ENCODE assay signal across 20 cellular contexts in the genomic region with DNA sequence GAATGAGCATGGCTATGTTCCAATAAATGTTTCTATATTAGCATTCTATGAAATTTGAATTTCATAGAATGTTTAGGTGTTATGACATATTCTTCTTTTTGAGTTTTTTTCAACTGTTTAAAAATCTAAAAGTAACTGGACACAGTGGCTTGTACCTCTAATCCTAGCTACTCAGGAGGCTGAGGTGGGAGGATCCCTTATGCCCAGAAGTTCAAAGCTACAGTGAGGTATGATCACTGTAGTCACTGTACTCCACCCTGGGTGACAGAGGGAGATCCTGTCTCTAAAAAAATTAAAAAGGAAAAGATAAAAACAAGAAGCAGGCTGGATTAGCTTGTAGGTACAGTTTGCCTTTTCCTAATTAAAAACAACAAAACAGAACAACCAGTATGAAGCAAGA.
DNase-seq lines count a peak whose midpoint lies in the region; ATAC-seq and TF ChIP-seq lines count a peak whose summit lies in the region.
"Had no signal": no experiment of that assay in that cellular context is flagged by ENCODE, and none has a peak within 500 bp of the region (broad histone marks: within the 10 kb centered on the region; RNA-seq: fewer than 3 reads in every experiment).

No MANE protein-coding gene starts in this region.

- no peak for TF ChIP-seq POLR2A in erythroblast (IDR thresholded peaks at IDR 0.05; ENCODE audit: low read length)

- H2AFZ ChIP-seq in SK-N-SH (ENCODE audit: low read depth), result no peak overlapping the region

- H3K4me1 ChIP-seq in SK-N-SH (ENCODE audit: control insufficient read depth in 1 of 2, insufficient read depth in 2 of 2, low read depth in 1 of 2, low read length in 1 of 2) (peaks cover 7 to 31% of the 10 kb centered on the region in 2 experiments; a peak in 3 of 4 replicates), lower lobe of right lung (peaks cover 7% of the 10 kb centered on the region)
- H3K4me1 ChIP-seq in CD8-positive, alpha-beta T cell (ENCODE audit: insufficient read depth, low read length), result peaks cover 42% of the 10 kb centered on the region
- H3K4me1 ChIP-seq: breast epithelium had no signal

- H3K36me3 ChIP-seq in SK-N-SH (replicated peaks in 1 of 2; ENCODE audit: control insufficient read depth in 1 of 2, insufficient read depth in 2 of 2, low read length in 1 of 2), result peaks cover 0 to 15% of the 10 kb centered on the region in 2 experiments
- H3K36me3 ChIP-seq in CD8-positive, alpha-beta T cell (ENCODE audit: insufficient read depth, low read length), result no peaks in the 10 kb centered on the region
- no peaks in the 10 kb centered on the region for H3K36me3 ChIP-seq in SK-N-MC (ENCODE audit: insufficient read depth, low read length)
- no peaks in the 10 kb centered on the region for H3K36me3 ChIP-seq in lower lobe of right lung
- H3K36me3 ChIP-seq: adrenal gland, breast epithelium had no signal

- H3K4me2 ChIP-seq in SK-N-SH, result no peak overlapping the region

- DNase-seq in SK-N-SH (no peak), SK-N-MC (ENCODE audit: low read depth, low spot score) (no peak), erythroblast (lab: John Stamatoyannopoulos, UW) (peak; percentile 17 to 46), lower lobe of right lung (no peak)
- DNase-seq in CD8-positive, alpha-beta T cell, result no peak
- DNase-seq in activated CD8-positive, alpha-beta memory T cell treated with anti-CD3 and anti-CD28 coated beads, Interleukin-2, amount 10 ng/mL, durations not matched to agents 7 days and 5 days, result no peak
- no peak for DNase-seq in stimulated activated CD4-positive, alpha-beta T cell treated with anti-CD3 and anti-CD28 coated beads, Interleukin-2, amount 100 ng/mL, for 48 hours
- DNase-seq: activated B cell treated with CpG ODN at 0.5 μM for 24 hours; activated CD8-positive, alpha-beta memory T cell treated with anti-CD3 and anti-CD28 coated beads for 24 hours; adrenal gland; Calu3; head of caudate nucleus; NCI-H1417; NCI-H2171; NCI-H524 treated with DMSO at 0.1 percent for 48 hours had no signal

- H3K79me2 ChIP-seq in SK-N-SH (ENCODE audit: insufficient read depth), result peaks cover 99% of the 10 kb centered on the region

- intact Hi-C loops in CD8-positive, alpha-beta T cell (cut with DNase I, micrococcal nuclease), result loop anchor here in 1 of 2 experiments (2.0 to 5.0 kb wide), 2 partner anchors 25 to 294 kb away; a partner anchor contains a TSS
- intact Hi-C loops in lower lobe of right lung (cut with DNase I), result no loop called here

- H3K9me3 ChIP-seq in SK-N-SH, result no peaks in the 10 kb centered on the region
- no peaks in the 10 kb centered on the region for H3K9me3 ChIP-seq in CD8-positive, alpha-beta T cell (ENCODE audit: low read length)
- no peaks in the 10 kb centered on the region for H3K9me3 ChIP-seq in SK-N-MC (ENCODE audit: low read depth, low read length)
- no peaks in the 10 kb centered on the region for H3K9me3 ChIP-seq in lower lobe of right lung
- H3K9me3 ChIP-seq: adrenal gland, breast epithelium had no signal

- CTCF ChIA-PET in SK-N-SH (lab: Yijun Ruan, JAX), result interaction anchor here (0.8 to 1.5 kb wide), 4 partner anchors 11 to 401 kb away, joined by 3 to 5 read pairs (median 4); no protein-coding TSS in a partner anchor
- CTCF ChIA-PET in CD8-positive, alpha-beta T cell (lab: Charles Lee), result no interaction called here
- CTCF ChIA-PET in activated CD8-positive, alpha-beta memory T cell treated with anti-CD3 and anti-CD28 coated beads, Interleukin-2, amount 10 ng/mL, durations not matched to agents 7 days and 5 days (lab: Charles Lee), result interaction anchor here (1.0 to 1.6 kb wide), 3 partner anchors 8 to 41 kb away, joined by 3 to 4 read pairs (median 3); no protein-coding TSS in a partner anchor

- H3K9ac ChIP-seq in SK-N-SH (no peak overlapping the region), SK-N-MC (ENCODE audit: insufficient read length) (no peak overlapping the region)

- H3K27me3 ChIP-seq in SK-N-SH (ENCODE audit: insufficient read depth), result no peaks in the 10 kb centered on the region
- H3K27me3 ChIP-seq in CD8-positive, alpha-beta T cell (ENCODE audit: insufficient read depth, low read length), result no peaks in the 10 kb centered on the region
- no peaks in the 10 kb centered on the region for H3K27me3 ChIP-seq in lower lobe of right lung (ENCODE audit: low read depth)
- H3K27me3 ChIP-seq: adrenal gland, breast epithelium had no signal

- H3K9me3 Mint-ChIP-seq in CD8-positive, alpha-beta T cell, result no peaks in the 10 kb centered on the region
- H3K9me3 Mint-ChIP-seq in activated CD8-positive, alpha-beta memory T cell treated with anti-CD3 and anti-CD28 coated beads, Interleukin-2, amount 10 ng/mL, durations not matched to agents 7 days and 5 days (ENCODE audit: low read depth), result no peaks in the 10 kb centered on the region
- H3K9me3 Mint-ChIP-seq: activated B cell treated with CpG ODN at 0.5 μM for 24 hours had no signal

- H3K4me1 Mint-ChIP-seq in CD8-positive, alpha-beta T cell (ENCODE audit: low read depth), result peaks cover 71% of the 10 kb centered on the region
- peaks cover 47% of the 10 kb centered on the region for H3K4me1 Mint-ChIP-seq in activated CD8-positive, alpha-beta memory T cell treated with anti-CD3 and anti-CD28 coated beads, Interleukin-2, amount 10 ng/mL, durations not matched to agents 7 days and 5 days

- POLR2A ChIA-PET in SK-N-SH (lab: Yijun Ruan, JAX), result no interaction called here
- POLR2A ChIA-PET in CD8-positive, alpha-beta T cell (lab: Charles Lee), result interaction anchor here (0.7 to 1.4 kb wide), 2 partner anchors 34 to 41 kb away, joined by 3 read pairs; no protein-coding TSS in a partner anchor

- peaks cover 5% of the 10 kb centered on the region for H3K36me3 Mint-ChIP-seq in CD8-positive, alpha-beta T cell
- H3K36me3 Mint-ChIP-seq in activated CD8-positive, alpha-beta memory T cell treated with anti-CD3 and anti-CD28 coated beads, Interleukin-2, amount 10 ng/mL, durations not matched to agents 7 days and 5 days, result peaks cover 12% of the 10 kb centered on the region

- H3K4me3 ChIP-seq in SK-N-SH (ENCODE audit: low read depth in 2 of 2, low read length in 1 of 2) (no peak overlapping the region), SK-N-MC (no peak overlapping the region), lower lobe of right lung (no peak overlapping the region)
- no peak overlapping the region for H3K4me3 ChIP-seq in CD8-positive, alpha-beta T cell (ENCODE audit: low read depth, low read length)
- H3K4me3 ChIP-seq: adrenal gland, breast epithelium had no signal

- ATAC-seq in SK-N-SH treated with all-trans-retinoic acid at 6 μM for 48 hours, result peak; percentile 38; the same call in 1 of the 3 replicates
- ATAC-seq in CD8-positive, alpha-beta T cell, result no peak
- no peak for ATAC-seq in lower lobe of right lung
- ATAC-seq in activated CD8-positive, alpha-beta memory T cell treated with anti-CD3 and anti-CD28 coated beads, Interleukin-2, amount 10 ng/mL, durations not matched to agents 7 days and 5 days, result no peak
- ATAC-seq: left lobe of liver, Right ventricle myocardium inferior had no signal

- TF ChIP-seq EP300 in SK-N-SH (IDR thresholded peaks at IDR 0.05; ENCODE audit: borderline replicate concordance in 1 of 2, low read depth in 1 of 2, low read length in 1 of 2), result no peak

- peak overlapping the region; percentile 88 for H3K27ac Mint-ChIP-seq in CD8-positive, alpha-beta T cell
- H3K27ac Mint-ChIP-seq in activated CD8-positive, alpha-beta memory T cell treated with anti-CD3 and anti-CD28 coated beads, Interleukin-2, amount 10 ng/mL, durations not matched to agents 7 days and 5 days, result no peak overlapping the region

- no peak overlapping the region for H3K4me3 Mint-ChIP-seq in CD8-positive, alpha-beta T cell
- H3K4me3 Mint-ChIP-seq in activated CD8-positive, alpha-beta memory T cell treated with anti-CD3 and anti-CD28 coated beads, Interleukin-2, amount 10 ng/mL, durations not matched to agents 7 days and 5 days, result no peak overlapping the region

- H3F3A ChIP-seq in SK-N-SH (replicated peaks; ENCODE audit: insufficient read depth), result peaks cover 15% of the 10 kb centered on the region

- no peaks in the 10 kb centered on the region for H3K9me2 ChIP-seq in SK-N-SH

- H3K27me3 Mint-ChIP-seq in CD8-positive, alpha-beta T cell (ENCODE audit: low read depth), result no peaks in the 10 kb centered on the region
- no peaks in the 10 kb centered on the region for H3K27me3 Mint-ChIP-seq in activated CD8-positive, alpha-beta memory T cell treated with anti-CD3 and anti-CD28 coated beads, Interleukin-2, amount 10 ng/mL, durations not matched to agents 7 days and 5 days
- H3K27me3 Mint-ChIP-seq: activated B cell treated with CpG ODN at 0.5 μM for 24 hours had no signal

- TF ChIP-seq RAD21 in SK-N-SH (IDR thresholded peaks at IDR 0.05; ENCODE audit: low read length), result no peak

- peak overlapping the region in 1 of 2 experiments; percentile 33; a peak in 2 of 4 replicates for H3K27ac ChIP-seq in SK-N-SH (ENCODE audit: low read depth in 2 of 2, low read length in 1 of 2)
- H3K27ac ChIP-seq in CD8-positive, alpha-beta T cell (ENCODE audit: low read depth, low read length), result no peak overlapping the region
- H3K27ac ChIP-seq in SK-N-MC, result peak overlapping the region; percentile 19; the same call in 1 of the 2 replicates
- no peak overlapping the region for H3K27ac ChIP-seq in lower lobe of right lung
- H3K27ac ChIP-seq: 22Rv1, adrenal gland, breast epithelium had no signal

- no peak for TF ChIP-seq CTCF in SK-N-SH (IDR thresholded peaks at IDR 0.05)
- TF ChIP-seq CTCF in CD8-positive, alpha-beta T cell (IDR thresholded peaks at IDR 0.05), result no peak
- no peak for TF ChIP-seq CTCF in lower lobe of right lung (IDR thresholded peaks at IDR 0.05)

- H4K20me1 ChIP-seq in SK-N-SH (ENCODE audit: insufficient read depth), result peaks cover 87% of the 10 kb centered on the region

TF ChIP-seq in SK-N-SH treated with all-trans-retinoic acid at 6 μM for 48 hours, 23 proteins besides CTCF, POLR2A, EP300 and RAD21:
- TF ChIP-seq ZC3H10 (CRISPR knock-in tag; IDR thresholded peaks at IDR 0.05) (no peak), BACH2 (CRISPR knock-in tag; IDR thresholded peaks at IDR 0.05; ENCODE audit: borderline replicate concordance) (no peak)
TF ChIP-seq in SK-N-SH treated with all-trans-retinoic acid at 6 μM for 48 hours: peak in this region for 0.

TF ChIP-seq in SK-N-SH, 30 proteins besides CTCF, POLR2A, EP300 and RAD21 (continues in another document):
- no peak for TF ChIP-seq CHD2 (IDR thresholded peaks at IDR 0.05; ENCODE audit: low read length, partially characterized antibody)
- TF ChIP-seq, protein P1, sequence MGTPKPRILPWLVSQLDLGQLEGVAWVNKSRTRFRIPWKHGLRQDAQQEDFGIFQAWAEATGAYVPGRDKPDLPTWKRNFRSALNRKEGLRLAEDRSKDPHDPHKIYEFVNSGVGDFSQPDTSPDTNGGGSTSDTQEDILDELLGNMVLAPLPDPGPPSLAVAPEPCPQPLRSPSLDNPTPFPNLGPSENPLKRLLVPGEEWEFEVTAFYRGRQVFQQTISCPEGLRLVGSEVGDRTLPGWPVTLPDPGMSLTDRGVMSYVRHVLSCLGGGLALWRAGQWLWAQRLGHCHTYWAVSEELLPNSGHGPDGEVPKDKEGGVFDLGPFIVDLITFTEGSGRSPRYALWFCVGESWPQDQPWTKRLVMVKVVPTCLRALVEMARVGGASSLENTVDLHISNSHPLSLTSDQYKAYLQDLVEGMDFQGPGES (IDR thresholded peaks at IDR 0.05; ENCODE audit: low read depth, low read length), result no peak

Comparison
In these comparisons a context has a peak if more than half of its experiments do, and no peak if none do; other contexts are left out.
1. DNase-seq: peak in erythroblast (2 of 2); none in SK-N-SH (single experiment), CD8-positive, alpha-beta T cell (0 of 7), SK-N-MC (single experiment), lower lobe of right lung (single experiment), activated CD8-positive, alpha-beta memory T cell treated with anti-CD3 and anti-CD28 coated beads, Interleukin-2, amount 10 ng/mL, durations not matched to agents 7 days and 5 days (single experiment) and stimulated activated CD4-positive, alpha-beta T cell treated with anti-CD3 and anti-CD28 coated beads, Interleukin-2, amount 100 ng/mL, for 48 hours (0 of 2).